Comparison of ENCODE assay signal across 11 cellular contexts in the genomic region with DNA sequence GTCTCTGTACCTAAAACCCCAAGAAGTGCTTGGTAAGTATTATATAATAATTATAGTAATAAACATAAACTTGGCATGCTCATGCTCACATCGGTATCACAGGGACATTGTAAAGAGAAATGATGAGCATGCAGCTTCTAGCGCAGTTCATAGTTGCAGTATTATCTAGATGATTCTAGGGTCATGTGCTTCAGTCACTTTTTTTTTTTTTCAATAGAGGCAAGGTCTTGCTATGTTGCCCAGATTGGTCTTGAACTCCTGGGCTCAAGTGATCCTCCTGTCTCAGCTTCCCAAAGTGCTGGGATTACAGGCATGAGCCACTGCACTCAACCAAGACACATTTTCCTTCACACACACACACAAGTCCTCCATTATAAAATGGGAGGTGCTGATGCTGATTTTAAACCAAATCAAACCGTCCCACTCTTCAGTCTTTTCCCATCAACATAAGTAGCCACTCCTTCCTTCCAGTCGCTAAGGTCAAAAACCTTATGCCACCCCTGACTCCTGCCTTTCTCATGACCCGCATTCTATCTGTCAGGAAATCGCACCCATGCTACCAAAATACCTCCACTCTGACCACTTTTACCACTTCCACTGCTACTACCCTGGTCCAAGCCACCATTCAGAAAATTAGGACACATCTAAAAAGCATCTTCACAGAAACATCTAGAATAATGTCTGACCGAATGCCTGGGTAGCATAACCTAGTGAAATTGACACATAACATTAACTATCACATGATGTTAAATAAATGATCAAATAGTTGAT. TPM values are rescaled to one million over a fixed set of nuclear protein-coding genes. Genes with fewer than 3 reads are reported as not detected.
DNase-seq lines count a peak whose midpoint lies in the region; ATAC-seq and TF ChIP-seq lines count a peak whose summit lies in the region.
"Had no signal": no experiment of that assay in that cellular context is flagged by ENCODE, and none has a peak within 500 bp of the region (broad histone marks: within the 10 kb centered on the region; RNA-seq: fewer than 3 reads in every experiment).

No MANE protein-coding gene starts in this region.

- H3K27ac ChIP-seq in CD8-positive, alpha-beta T cell (ENCODE audit: low read depth, low read length), result no peak overlapping the region
- peak overlapping the region; percentile 87 for H3K27ac ChIP-seq in neutrophil
- H3K27ac ChIP-seq: SJSA1 had no signal

- no peak overlapping the region for H3K4me3 ChIP-seq in CD8-positive, alpha-beta T cell (ENCODE audit: low read depth, low read length)
- peak overlapping the region; percentile 5 to 16 for H3K4me3 ChIP-seq in neutrophil (ENCODE audit: low read depth in 1 of 2, low read length in 1 of 2)
- H3K4me3 ChIP-seq: sigmoid colon, SJSA1 had no signal

- peak; percentile 22 for TF ChIP-seq CTCF in CD8-positive, alpha-beta T cell (IDR thresholded peaks at IDR 0.05)
- TF ChIP-seq CTCF in neutrophil (IDR thresholded peaks at IDR 0.05), result no peak

- intact Hi-C loops in CD8-positive, alpha-beta T cell (cut with DNase I, micrococcal nuclease), result loop anchor here (1.0 to 5.0 kb wide), 7 partner anchors 26 to 543 kb away; no protein-coding TSS in a partner anchor

- peaks cover 3% of the 10 kb centered on the region for H3K27me3 Mint-ChIP-seq in CD8-positive, alpha-beta T cell (ENCODE audit: low read depth)
- peaks cover 26% of the 10 kb centered on the region for H3K27me3 Mint-ChIP-seq in central memory CD8-positive, alpha-beta T cell

- H3K27me3 ChIP-seq in CD8-positive, alpha-beta T cell (ENCODE audit: insufficient read depth, low read length), result no peaks in the 10 kb centered on the region
- H3K27me3 ChIP-seq in neutrophil, result no peaks in the 10 kb centered on the region
- H3K27me3 ChIP-seq: sigmoid colon, SJSA1 had no signal

- peaks cover 14% of the 10 kb centered on the region for H3K4me1 ChIP-seq in CD8-positive, alpha-beta T cell (ENCODE audit: insufficient read depth, low read length)
- H3K4me1 ChIP-seq in neutrophil (ENCODE audit: control insufficient read depth in 1 of 2, insufficient read depth in 1 of 2, low read depth in 1 of 2, low read length in 1 of 2), result peaks cover 58 to 60% of the 10 kb centered on the region in 2 experiments

- H3K9me3 Mint-ChIP-seq in CD8-positive, alpha-beta T cell, result no peaks in the 10 kb centered on the region
- no peaks in the 10 kb centered on the region for H3K9me3 Mint-ChIP-seq in central memory CD8-positive, alpha-beta T cell
- H3K9me3 Mint-ChIP-seq: CD8-positive, alpha-beta memory T cell had no signal

- peaks cover 17% of the 10 kb centered on the region for H3K4me1 Mint-ChIP-seq in CD8-positive, alpha-beta T cell (ENCODE audit: low read depth)
- H3K4me1 Mint-ChIP-seq in central memory CD8-positive, alpha-beta T cell, result peaks cover 9% of the 10 kb centered on the region

- no peaks in the 10 kb centered on the region for H3K36me3 ChIP-seq in CD8-positive, alpha-beta T cell (ENCODE audit: insufficient read depth, low read length)
- H3K36me3 ChIP-seq in neutrophil, result no peaks in the 10 kb centered on the region
- H3K36me3 ChIP-seq: sigmoid colon, SJSA1 had no signal

- no peak overlapping the region for H3K27ac Mint-ChIP-seq in CD8-positive, alpha-beta T cell
- no peak overlapping the region for H3K27ac Mint-ChIP-seq in central memory CD8-positive, alpha-beta T cell (ENCODE audit: low read depth)

- POLR2A ChIA-PET in CD8-positive, alpha-beta T cell (lab: Charles Lee), result interaction anchor here (0.6 to 1.4 kb wide), 2 partner anchors 50 to 96 kb away, joined by 3 to 6 read pairs; partner anchors contain the start of gene IFNAR1

- H3K36me3 Mint-ChIP-seq in CD8-positive, alpha-beta T cell, result no peaks in the 10 kb centered on the region
- peaks cover 2% of the 10 kb centered on the region for H3K36me3 Mint-ChIP-seq in central memory CD8-positive, alpha-beta T cell (ENCODE audit: insufficient read depth)

- H3K4me3 Mint-ChIP-seq in CD8-positive, alpha-beta T cell, result no peak overlapping the region
- H3K4me3 Mint-ChIP-seq in central memory CD8-positive, alpha-beta T cell, result no peak overlapping the region
- H3K4me3 Mint-ChIP-seq: CD8-positive, alpha-beta memory T cell had no signal

- H3K9me3 ChIP-seq in CD8-positive, alpha-beta T cell (ENCODE audit: low read length), result no peaks in the 10 kb centered on the region
- no peaks in the 10 kb centered on the region for H3K9me3 ChIP-seq in neutrophil
- H3K9me3 ChIP-seq: sigmoid colon, SJSA1 had no signal

- no peak for DNase-seq in CD8-positive, alpha-beta T cell
- no peak for DNase-seq in central memory CD8-positive, alpha-beta T cell (ENCODE audit: low spot score in 2 of 2)
- no peak for DNase-seq in NCI-H2196 (lab: John Stamatoyannopoulos, UW; ENCODE audit: unreplicated experiment)
- no peak for DNase-seq in NCI-H1930 (lab: John Stamatoyannopoulos, UW)
- DNase-seq in activated naive CD4-positive, alpha-beta T cell treated with anti-CD3 and anti-CD28 coated beads, Interleukin-2, amount 50 U/mL, for 16 hours, result no peak
- DNase-seq: sigmoid colon had no signal

- CTCF ChIA-PET in CD8-positive, alpha-beta T cell (lab: Charles Lee), result interaction anchor here (0.8 to 4.9 kb wide), 8 partner anchors 11 to 177 kb away, joined by 3 to 32 read pairs (median 8); no protein-coding TSS in a partner anchor

- ATAC-seq in CD8-positive, alpha-beta T cell, result no peak
- ATAC-seq in HG03139 (IDR thresholded peaks at IDR 0.05; ENCODE audit: unreplicated experiment), result peak; percentile 15
- ATAC-seq in central memory CD8-positive, alpha-beta T cell (replicated peaks; ENCODE audit: extremely low read depth, poor library complexity, severe bottlenecking), result peak; percentile 19
- ATAC-seq in HG03469 (IDR thresholded peaks at IDR 0.05; ENCODE audit: unreplicated experiment), result no peak

RNA-seq across cellular contexts. Expression of gene IFNGR2, which starts 28.2 kb away (rescaled TPM):
- total RNA-seq in CD8-positive, alpha-beta T cell, result 10 to 100 TPM; 10.1 to 10.7 TPM

RNA-seq across cellular contexts. Expression of gene IFNAR1, which starts 50.3 kb away (rescaled TPM):
- 10 to 100 TPM; 15.1 to 18.6 TPM for total RNA-seq in CD8-positive, alpha-beta T cell

Comparison
In these comparisons a context has a peak if more than half of its experiments do, and no peak if none do; other contexts are left out.
1. ATAC-seq: peak in HG03139 (single experiment) and central memory CD8-positive, alpha-beta T cell (single experiment); none in CD8-positive, alpha-beta T cell (single experiment) and HG03469 (single experiment).